ENCODE assay signal across 8 cellular contexts in genomic region chr5:35618297-35618636, GRCh38. TPM values are rescaled to one million over a fixed set of nuclear protein-coding genes. Genes with fewer than 3 reads are reported as not detected.
DNase-seq lines count a peak whose midpoint lies in the region; ATAC-seq and TF ChIP-seq lines count a peak whose summit lies in the region.

No MANE protein-coding gene starts in this region.

- peaks cover 9% of the 10 kb centered on the region for H3K4me1 Mint-ChIP-seq in Calu3 (ENCODE audit: low read depth, unreplicated experiment)

- DNase-seq in Calu3 (no peak), SK-N-SH (no peak), foreskin fibroblast (peak; percentile 2 to 29), HPDE6-E6E7 (ENCODE audit: extremely low spot score) (no peak)
- DNase-seq in stimulated activated CD4-positive, alpha-beta T cell treated with anti-CD3 and anti-CD28 coated beads, Interleukin-4, amount 100 ng/mL, for 4 hours = no peak
- no peak for DNase-seq in activated CD4-positive, CD25-positive, alpha-beta regulatory T cell treated with anti-CD3 and anti-CD28 coated beads, Interleukin-2, amount 50 U/mL, for 72 hours

- H3K27me3 ChIP-seq in SK-N-SH (ENCODE audit: insufficient read depth) (no peaks in the 10 kb centered on the region), parathyroid adenoma (ENCODE audit: control insufficient read depth, insufficient read depth, low read length) (no peaks in the 10 kb centered on the region)

- H3K4me1 ChIP-seq in SK-N-SH (ENCODE audit: control insufficient read depth in 1 of 2, insufficient read depth in 2 of 2, low read depth in 1 of 2, low read length in 1 of 2) (peaks cover 0 to 7% of the 10 kb centered on the region in 2 experiments; a peak in 2 of 4 replicates), parathyroid adenoma (no peaks in the 10 kb centered on the region)

- H3K4me3 ChIP-seq in SK-N-SH (ENCODE audit: low read depth in 2 of 2, low read length in 1 of 2) (peak overlapping the region; percentile 81 to 90), foreskin fibroblast (ENCODE audit: low read depth in 1 of 2, low read length in 2 of 2) (peak overlapping the region; percentile 51 to 88), parathyroid adenoma (ENCODE audit: low read depth, low read length) (peak overlapping the region; percentile 82)

- no peaks in the 10 kb centered on the region for H3K27me3 Mint-ChIP-seq in Calu3 (ENCODE audit: unreplicated experiment)

- peak overlapping the region; percentile 81 for H3K4me2 ChIP-seq in SK-N-SH
- peak overlapping the region; percentile 95 for H3K4me2 ChIP-seq in parathyroid adenoma (ENCODE audit: low read length)

- H3K9me3 Mint-ChIP-seq in Calu3 (ENCODE audit: low read depth, unreplicated experiment) = peaks cover 2% of the 10 kb centered on the region

- peak overlapping the region; percentile 91 for H2AFZ ChIP-seq in SK-N-SH (ENCODE audit: low read depth)
- peak overlapping the region; percentile 87 for H2AFZ ChIP-seq in parathyroid adenoma

- no peaks in the 10 kb centered on the region for H3K9me3 ChIP-seq in SK-N-SH
- H3K9me3 ChIP-seq in parathyroid adenoma (ENCODE audit: control insufficient read depth, low read length) = no peaks in the 10 kb centered on the region

- no peaks in the 10 kb centered on the region for H4K20me1 ChIP-seq in SK-N-SH (ENCODE audit: insufficient read depth)

- TF ChIP-seq RAD21 in SK-N-SH (IDR thresholded peaks at IDR 0.05; ENCODE audit: low read length) = no peak

- H3K27ac ChIP-seq in SK-N-SH (ENCODE audit: low read depth in 2 of 2, low read length in 1 of 2) (peak overlapping the region in 1 of 2 experiments; percentile 2; a peak in 1 of 4 replicates), parathyroid adenoma (peak overlapping the region; percentile 71)

- no peaks in the 10 kb centered on the region for H3K36me3 ChIP-seq in SK-N-SH (replicated peaks in 1 of 2; ENCODE audit: control insufficient read depth in 1 of 2, insufficient read depth in 2 of 2, low read length in 1 of 2)
- no peaks in the 10 kb centered on the region for H3K36me3 ChIP-seq in parathyroid adenoma (ENCODE audit: control insufficient read depth, insufficient read depth, low read length)

- H3K27ac Mint-ChIP-seq in Calu3 (ENCODE audit: unreplicated experiment) = peak overlapping the region; percentile 92

- peaks cover 4% of the 10 kb centered on the region for H3F3A ChIP-seq in SK-N-SH (replicated peaks; ENCODE audit: insufficient read depth)

- H3K9ac ChIP-seq in SK-N-SH (peak overlapping the region; percentile 68), parathyroid adenoma (peak overlapping the region; percentile 46)

- CTCF ChIA-PET in Calu3 (lab: Charles Lee) = interaction anchor here (1.2 to 1.7 kb wide), 2 partner anchors 8 to 19 kb away, joined by 4 read pairs; no protein-coding TSS in a partner anchor
- CTCF ChIA-PET in SK-N-SH (lab: Yijun Ruan, JAX) = interaction anchor here (0.7 to 5.2 kb wide), 6 partner anchors 8 to 308 kb away, joined by 3 to 41 read pairs (median 4); no protein-coding TSS in a partner anchor

- H3K79me2 ChIP-seq in SK-N-SH (ENCODE audit: insufficient read depth) (no peaks in the 10 kb centered on the region), parathyroid adenoma (peaks cover 4% of the 10 kb centered on the region)

- H3K4me3 Mint-ChIP-seq in Calu3 (ENCODE audit: low read depth, unreplicated experiment) = peak overlapping the region; percentile 88

- TF ChIP-seq CTCF in Calu3 (IDR thresholded peaks at IDR 0.05; ENCODE audit: unreplicated experiment) (no peak), SK-N-SH (IDR thresholded peaks at IDR 0.05) (no peak), foreskin fibroblast (IDR thresholded peaks at IDR 0.05; ENCODE audit: low read depth, low read length) (no peak), parathyroid adenoma (IDR thresholded peaks at IDR 0.05) (no peak)

- TF ChIP-seq EP300 in SK-N-SH (IDR thresholded peaks at IDR 0.05; ENCODE audit: borderline replicate concordance in 1 of 2, low read depth in 1 of 2, low read length in 1 of 2) = no peak

- intact Hi-C loops in Calu3 (cut with micrococcal nuclease; ENCODE audit: unreplicated experiment) = loop anchor here (5.0 kb wide), 1 partner anchor 141 kb away; no protein-coding TSS in a partner anchor

- H3K36me3 Mint-ChIP-seq in Calu3 (ENCODE audit: insufficient read depth, unreplicated experiment) = peaks cover 13% of the 10 kb centered on the region

- no peak for ATAC-seq in GM19467 (IDR thresholded peaks at IDR 0.05; ENCODE audit: unreplicated experiment)

- 0% methylated on average over 5 of the region's 5 CpGs for WGBS in SK-N-SH (ENCODE audit: low lambda C conversion rate)

- POLR2A ChIA-PET in SK-N-SH (lab: Yijun Ruan, JAX) = interaction anchor here (0.6 kb wide), 1 partner anchor 255 kb away, joined by 3 read pairs; no protein-coding TSS in a partner anchor

- BruUV-seq in Calu3 (replicated peaks; lab: Mats Ljungman, UMichigan) = no TSS peak

- 0 out of 2 replicates have a peak, but pooled peaks cover under 1% of the 10 kb centered on the region for H3K9me2 ChIP-seq in SK-N-SH

TF ChIP-seq in SK-N-SH, 30 proteins besides CTCF, POLR2A, EP300 and RAD21:
- no peak for TF ChIP-seq FOSL2 (IDR thresholded peaks at IDR 0.05; ENCODE audit: borderline replicate concordance, low read depth)
- TF ChIP-seq NFIC (IDR thresholded peaks at IDR 0.05; ENCODE audit: borderline replicate concordance) = no peak
- no peak for TF ChIP-seq SIN3A (IDR thresholded peaks at IDR 0.05; ENCODE audit: borderline replicate concordance, low read depth, low read length)
- TF ChIP-seq TCF12 (IDR thresholded peaks at IDR 0.05) = no peak
- no peak for TF ChIP-seq GATA2 (CRISPR knock-in tag; IDR thresholded peaks at IDR 0.05)
- TF ChIP-seq ZBTB33 (IDR thresholded peaks at IDR 0.05; ENCODE audit: borderline replicate concordance, low read depth) = no peak
- no peak for TF ChIP-seq JUND (IDR thresholded peaks at IDR 0.05)
- TF ChIP-seq MAX (IDR thresholded peaks at IDR 0.05; ENCODE audit: low read depth) = no peak
- no peak for TF ChIP-seq RCOR1 (IDR thresholded peaks at IDR 0.05; ENCODE audit: low read length)
- TF ChIP-seq TEAD4 (IDR thresholded peaks at IDR 0.05; ENCODE audit: borderline replicate concordance, insufficient read depth) = no peak
- no peak for TF ChIP-seq SMC3 (IDR thresholded peaks at IDR 0.05; ENCODE audit: low read depth, low read length)
- TF ChIP-seq POLR2AphosphoS5 (IDR thresholded peaks at IDR 0.05; ENCODE audit: low read depth, low read length) = no peak

RNA-seq across cellular contexts. Expression of gene SPEF2, which starts 0.6 kb away (rescaled TPM):
- 8.0 and 10.9 TPM in 2 replicates for total RNA-seq in Calu3 (2022)
- 1.6 and 2.6 TPM in 2 replicates for polyA plus RNA-seq in SK-N-SH (2012; rRNA removed)
- 1.4 and 1.7 TPM in 2 replicates for polyA plus RNA-seq in SK-N-SH (2012; cell fraction: cytosol; rRNA removed)
- 3.8 and 8.5 TPM in 2 replicates for polyA plus RNA-seq in SK-N-SH (2012; cell fraction: nucleus; rRNA removed)

Comparison
In these comparisons a context has a peak if more than half of its experiments do, and no peak if none do; other contexts are left out.
1. DNase-seq: peak in foreskin fibroblast (2 of 2); none in Calu3 (single experiment), SK-N-SH (single experiment), stimulated activated CD4-positive, alpha-beta T cell treated with anti-CD3 and anti-CD28 coated beads, Interleukin-4, amount 100 ng/mL, for 4 hours (0 of 2), HPDE6-E6E7 (single experiment) and activated CD4-positive, CD25-positive, alpha-beta regulatory T cell treated with anti-CD3 and anti-CD28 coated beads, Interleukin-2, amount 50 U/mL, for 72 hours (single experiment).
2. Peak in every context shown above with its lines, with median percentiles within 50 percentile points of each other: H3K4me3 ChIP-seq.